Comparison of ENCODE assay signal across 15 cellular contexts in the genomic region with DNA sequence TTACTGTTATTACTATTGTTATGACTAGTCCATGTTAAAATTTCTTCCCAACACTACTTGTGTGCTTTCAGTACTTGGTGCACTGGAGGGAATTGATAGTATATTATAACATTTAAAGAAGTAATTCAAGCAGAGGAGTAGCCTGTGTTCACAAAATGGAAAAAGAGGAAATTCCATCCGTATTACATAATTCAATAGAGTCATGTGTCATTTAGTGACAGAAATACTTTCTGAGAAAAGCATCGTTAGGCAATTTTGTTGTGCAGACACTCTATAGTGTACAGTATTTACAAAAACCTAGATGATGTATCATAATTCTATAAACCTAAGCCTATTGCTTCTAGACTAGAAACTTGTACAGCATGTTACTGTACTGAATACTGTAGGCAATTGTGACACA.
"Had no signal": no experiment of that assay in that cellular context is flagged by ENCODE, and none has a peak within 500 bp of the region (broad histone marks: within the 10 kb centered on the region; RNA-seq: fewer than 3 reads in every experiment).

No MANE protein-coding gene starts in this region.

- DNase-seq: activated CD4-positive, alpha-beta T cell treated with anti-CD3 and anti-CD28 coated beads, Interleukin-2, amount 50 U/mL, for 4 hours; activated effector memory CD4-positive, alpha-beta T cell treated with anti-CD3 and anti-CD28 coated beads, Interleukin-2, amount 50 U/mL, for 16 hours; activated T-cell treated with anti-CD3 and anti-CD28 coated beads, Interleukin-2, amount 50 U/mL, for 72 hours; cortex of kidney; effector CD4-positive, alpha-beta T cell; esophagus squamous epithelium; heart right ventricle; immature natural killer cell; left ventricle myocardium superior; occipital lobe; stimulated activated CD4-positive, alpha-beta T cell treated with anti-CD3 and anti-CD28 coated beads, Interleukin-2, amount 100 ng/mL, for 24 hours; stimulated activated naive CD4-positive, alpha-beta T cell treated with Interleukin-2 at 50 U/mL for 16 hours; thyroid gland had no signal

- H3K27ac ChIP-seq: ascending aorta, esophagus squamous epithelium, heart right ventricle, thyroid gland had no signal

- H3K27me3 ChIP-seq: ascending aorta, esophagus squamous epithelium, heart right ventricle, thyroid gland had no signal

- H3K36me3 ChIP-seq: ascending aorta, esophagus squamous epithelium, heart right ventricle, thyroid gland had no signal

- H3K9me3 ChIP-seq: thyroid gland had no signal

- ATAC-seq: activated T-cell treated with anti-CD3 and anti-CD28 coated beads, Interleukin-2, amount 50 U/mL, for 72 hours; heart right ventricle; left ventricle myocardium superior had no signal

- H3K4me3 ChIP-seq: ascending aorta, esophagus squamous epithelium, heart right ventricle, thyroid gland had no signal

- H3K4me1 ChIP-seq: ascending aorta, heart right ventricle, thyroid gland had no signal

- FAIRE-seq: TTC549 had no signal
